Comparison of ENCODE assay signal across 28 cellular contexts in genomic region chr21:42862123-42862475, GRCh38.
"Had no signal": no experiment of that assay in that cellular context is flagged by ENCODE, and none has a peak within 500 bp of the region (broad histone marks: within the 10 kb centered on the region; RNA-seq: fewer than 3 reads in every experiment).

No MANE protein-coding gene starts in this region.

- H3K4me3 Mint-ChIP-seq: activated CD4-positive, alpha-beta memory T cell treated with anti-CD3 and anti-CD28 coated beads, Interleukin-2, amount 10 ng/mL, durations not matched to agents 7 days and 5 days; activated CD4-positive, alpha-beta T cell treated with anti-CD3 and anti-CD28 coated beads, Interleukin-2, amount 10 ng/mL, durations not matched to agents 7 days and 5 days; activated naive CD8-positive, alpha-beta T cell; activated T-cell treated with anti-CD3 and anti-CD28 coated beads, Interleukin-2, amount 50 U/mL, for 24 hours; activated T-cell treated with anti-CD3 and anti-CD28 coated beads, Interleukin-2, amount 50 U/mL, for 72 hours; T-helper 17 cell; T-helper 2 cell treated with Interferon-gamma antibody and Interleukin-4, amounts not matched to agents 5 μg/mL and 100 μg/mL, for 36 hours; WTC11 had no signal

- ATAC-seq: activated T-cell treated with anti-CD3 and anti-CD28 coated beads, Interleukin-2, amount 50 U/mL, for 72 hours; T-helper 17 cell had no signal

- H3K36me3 ChIP-seq: breast epithelium, colonic mucosa had no signal

- H3K27ac ChIP-seq: body of pancreas, breast epithelium, cardiac muscle cell, colonic mucosa had no signal

- DNase-seq: activated CD4-positive, alpha-beta memory T cell treated with anti-CD3 and anti-CD28 coated beads, Interleukin-2, amount 10 ng/mL, durations not matched to agents 7 days and 5 days; activated CD4-positive, alpha-beta T cell treated with anti-CD3 and anti-CD28 coated beads for 1 hour; activated CD4-positive, alpha-beta T cell treated with anti-CD3 and anti-CD28 coated beads for 4 hours; activated CD4-positive, alpha-beta T cell treated with anti-CD3 and anti-CD28 coated beads, Interleukin-2, amount 10 ng/mL, durations not matched to agents 7 days and 5 days; activated CD4-positive, alpha-beta T cell treated with anti-CD3 and anti-CD28 coated beads, Interleukin-2, amount 50 U/mL, for 4 hours; activated CD8-positive, alpha-beta memory T cell treated with anti-CD3 and anti-CD28 coated beads, Interleukin-2, amount 50 U/mL, for 48 hours; activated gamma-delta T cell; activated naive CD4-positive, alpha-beta T cell treated with anti-CD3 and anti-CD28 coated beads, Interleukin-2, amount 50 U/mL, for 16 hours; activated naive CD4-positive, alpha-beta T cell treated with Interleukin-2 at 50 U/mL for 16 hours; activated T-cell treated with anti-CD3 and anti-CD28 coated beads for 4 hours; activated T-cell treated with anti-CD3 and anti-CD28 coated beads, Interleukin-2, amount 50 U/mL, for 24 hours; activated T-cell treated with anti-CD3 and anti-CD28 coated beads, Interleukin-2, amount 50 U/mL, for 72 hours; aorta; body of pancreas; central memory CD4-positive, alpha-beta T cell; colonic mucosa; effector CD8-positive, alpha-beta T cell; foreskin fibroblast; hippocampal formation; T-helper 1 cell; T-helper 17 cell; T1000 had no signal

- FAIRE-seq: frontal cortex had no signal

- H3K4me3 ChIP-seq: body of pancreas, breast epithelium, cardiac muscle cell, colonic mucosa had no signal

- H3K9me3 ChIP-seq: body of pancreas, breast epithelium, colonic mucosa had no signal

- H3K4me1 ChIP-seq: body of pancreas, breast epithelium, colonic mucosa had no signal

- H3K27me3 Mint-ChIP-seq: activated CD4-positive, alpha-beta memory T cell treated with anti-CD3 and anti-CD28 coated beads, Interleukin-2, amount 10 ng/mL, durations not matched to agents 7 days and 5 days; activated CD4-positive, alpha-beta T cell treated with anti-CD3 and anti-CD28 coated beads, Interleukin-2, amount 10 ng/mL, durations not matched to agents 7 days and 5 days; activated naive CD8-positive, alpha-beta T cell; activated T-cell treated with anti-CD3 and anti-CD28 coated beads, Interleukin-2, amount 50 U/mL, for 24 hours; T-helper 17 cell had no signal

- H3K27me3 ChIP-seq: body of pancreas, breast epithelium, cardiac muscle cell, colonic mucosa had no signal

- H3K9me3 Mint-ChIP-seq: activated CD4-positive, alpha-beta memory T cell treated with anti-CD3 and anti-CD28 coated beads, Interleukin-2, amount 10 ng/mL, durations not matched to agents 7 days and 5 days; activated CD4-positive, alpha-beta T cell treated with anti-CD3 and anti-CD28 coated beads, Interleukin-2, amount 10 ng/mL, durations not matched to agents 7 days and 5 days; activated T-cell treated with anti-CD3 and anti-CD28 coated beads, Interleukin-2, amount 50 U/mL, for 24 hours; activated T-cell treated with anti-CD3 and anti-CD28 coated beads, Interleukin-2, amount 50 U/mL, for 72 hours; T-helper 2 cell treated with Interferon-gamma antibody and Interleukin-4, amounts not matched to agents 5 μg/mL and 100 μg/mL, for 36 hours; WTC11 had no signal

- H3K27ac Mint-ChIP-seq: activated CD4-positive, alpha-beta memory T cell treated with anti-CD3 and anti-CD28 coated beads, Interleukin-2, amount 10 ng/mL, durations not matched to agents 7 days and 5 days; activated CD4-positive, alpha-beta T cell treated with anti-CD3 and anti-CD28 coated beads, Interleukin-2, amount 10 ng/mL, durations not matched to agents 7 days and 5 days; activated naive CD8-positive, alpha-beta T cell; activated T-cell treated with anti-CD3 and anti-CD28 coated beads, Interleukin-2, amount 50 U/mL, for 72 hours; T-helper 17 cell; T-helper 2 cell treated with Interferon-gamma antibody and Interleukin-4, amounts not matched to agents 5 μg/mL and 100 μg/mL, for 36 hours had no signal
